ENCODE assay signal across 26 cellular contexts in the genomic region with DNA sequence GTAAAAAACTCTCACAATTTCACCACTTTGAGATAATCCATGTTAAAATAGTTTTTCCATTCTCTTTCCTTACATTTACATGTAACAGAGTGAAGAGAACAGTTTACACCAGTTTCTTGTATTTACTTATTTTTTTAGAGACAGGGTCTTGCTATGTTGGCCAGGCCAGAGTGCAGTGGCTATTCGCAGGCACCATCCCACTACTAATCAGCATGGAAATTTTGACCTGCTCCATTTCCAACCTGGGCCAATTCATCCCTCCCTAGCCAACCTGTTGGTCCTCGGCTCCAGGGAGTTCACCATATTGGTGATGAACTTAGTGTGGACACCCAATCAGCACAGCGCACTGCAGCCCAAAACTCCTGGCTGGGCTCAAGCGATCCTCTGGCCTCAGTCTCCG.
DNase-seq lines count a peak whose midpoint lies in the region; ATAC-seq, FAIRE-seq and TF ChIP-seq lines count a peak whose summit lies in the region.
"Had no signal": no experiment of that assay in that cellular context is flagged by ENCODE, and none has a peak within 500 bp of the region (broad histone marks: within the 10 kb centered on the region; RNA-seq: fewer than 3 reads in every experiment).

No MANE protein-coding gene starts in this region.

- no peaks in the 10 kb centered on the region for H3K27me3 ChIP-seq in neutrophil
- H3K27me3 ChIP-seq: BLaER1, MG63, SJSA1 had no signal

- H3K9me3 ChIP-seq in A549, result 0 out of 3 replicates have a peak, but pooled peaks cover 2% of the 10 kb centered on the region
- H3K9me3 ChIP-seq in neutrophil, result no peaks in the 10 kb centered on the region
- H3K9me3 ChIP-seq: BLaER1, MG63, SJSA1 had no signal

- TF ChIP-seq POLR2A in A549 (IDR thresholded peaks at IDR 0.05; ENCODE audit: low read length), result no peak

- no peak overlapping the region for H3K4me2 ChIP-seq in A549
- H3K4me2 ChIP-seq: BLaER1 had no signal

- no peak for FAIRE-seq in A549 (lab: Jason Lieb, UNC)
- FAIRE-seq: GM12878, H54 had no signal

- H3K4me1 ChIP-seq in A549, result peaks cover 25% of the 10 kb centered on the region
- peaks cover 67 to 73% of the 10 kb centered on the region in 2 experiments for H3K4me1 ChIP-seq in neutrophil (ENCODE audit: control insufficient read depth in 1 of 2, insufficient read depth in 1 of 2, low read depth in 1 of 2, low read length in 1 of 2)
- H3K4me1 ChIP-seq: SJSA1 had no signal

- no peak for DNase-seq in A549 (ENCODE audit: low read depth in 1 of 2, low spot score in 1 of 2)
- no peak for DNase-seq in RWPE1 (ENCODE audit: low spot score)
- no peak for DNase-seq in NAMALWA (ENCODE audit: low spot score)
- DNase-seq in left colon, result no peak
- DNase-seq in posterior cingulate gyrus, result no peak
- DNase-seq: CD4-positive, alpha-beta T cell; DMS 273 treated with DMSO at 0.1 percent for 48 hours; DMS79; EL; GDM1; KBM-7; MG63; NCI-H2029; NCI-H446 treated with DMSO at 0.1 percent for 48 hours; NCI-H526; NCI-H82; NK-92 treated with Interleukin-12 subunit alpha and Interleukin-12 subunit beta, amount 100 ng/mL, for 24 hours; Right ventricle myocardium superior had no signal

- no peak for TF ChIP-seq RAD21 in A549 (conservative IDR thresholded peaks at IDR 0.05 in 1 of 2, IDR thresholded peaks at IDR 0.05 in 1 of 2)

- H3K9me3 Mint-ChIP-seq in dendritic cell treated with granulocyte-macrophage colony-stimulating factor and Interleukin-4, amounts not matched to agents 40 ng/mL and 50 ng/mL, for 4 days, result peaks cover 9% of the 10 kb centered on the region
- H3K9me3 Mint-ChIP-seq: CD4-positive, alpha-beta T cell had no signal

- no peak for TF ChIP-seq EP300 in A549 (IDR thresholded peaks at IDR 0.05)

- CTCF ChIA-PET in A549 (lab: Yijun Ruan, JAX) (interaction anchor here (0.6 to 3.2 kb wide), 8 partner anchors 10 to 163 kb away, joined by 3 to 19 read pairs (median 3); no protein-coding TSS in a partner anchor), RWPE1 (lab: Yijun Ruan, JAX) (no interaction called here)

- no peak for TF ChIP-seq CTCF in A549 (IDR thresholded peaks at IDR 0.05)
- TF ChIP-seq CTCF in RWPE1 (conservative IDR thresholded peaks at IDR 0.05; ENCODE audit: low read depth), result no peak
- TF ChIP-seq CTCF in neutrophil (IDR thresholded peaks at IDR 0.05), result no peak

- H3K4me1 Mint-ChIP-seq in dendritic cell treated with granulocyte-macrophage colony-stimulating factor and Interleukin-4, amounts not matched to agents 40 ng/mL and 50 ng/mL, for 4 days (ENCODE audit: low read depth), result peaks cover 67% of the 10 kb centered on the region

- no peaks in the 10 kb centered on the region for H3K36me3 ChIP-seq in neutrophil
- H3K36me3 ChIP-seq: BLaER1, MG63, SJSA1 had no signal

- 98% methylated on average over 5 of the region's 5 CpGs for WGBS in A549 (ENCODE audit: missing lambda C conversion rate)

- H3K27ac Mint-ChIP-seq in dendritic cell treated with granulocyte-macrophage colony-stimulating factor and Interleukin-4, amounts not matched to agents 40 ng/mL and 50 ng/mL, for 4 days, result peak overlapping the region; percentile 97
- H3K27ac Mint-ChIP-seq: CD4-positive, alpha-beta T cell had no signal

- no peaks in the 10 kb centered on the region for H3K27me3 Mint-ChIP-seq in dendritic cell treated with granulocyte-macrophage colony-stimulating factor and Interleukin-4, amounts not matched to agents 40 ng/mL and 50 ng/mL, for 4 days
- H3K27me3 Mint-ChIP-seq: CD4-positive, alpha-beta T cell had no signal

- POLR2A ChIA-PET in A549 (lab: Yijun Ruan, JAX) (interaction anchor here (0.6 kb wide), 1 partner anchor 122 kb away, joined by 3 read pairs; a partner anchor contains a TSS), RWPE1 (lab: Yijun Ruan, JAX; ENCODE audit: low non-redundant PET) (no interaction called here)

- peaks cover 6% of the 10 kb centered on the region for H3K36me3 Mint-ChIP-seq in dendritic cell treated with granulocyte-macrophage colony-stimulating factor and Interleukin-4, amounts not matched to agents 40 ng/mL and 50 ng/mL, for 4 days (ENCODE audit: low read depth)

- H3K27ac ChIP-seq in A549 (peak overlapping the region; percentile 70 to 87), RWPE1 (0 out of 2 replicates have a peak overlapping the region, but pooled peaks have one; percentile 20), neutrophil (peak overlapping the region; percentile 87)
- H3K27ac ChIP-seq: BLaER1, SJSA1 had no signal

- intact Hi-C loops in dendritic cell treated with granulocyte-macrophage colony-stimulating factor and Interleukin-4, amounts not matched to agents 40 ng/mL and 50 ng/mL, for 4 days (cut with micrococcal nuclease), result no loop called here
- intact Hi-C loops in left colon (cut with DNase I, micrococcal nuclease) (no loop called here), posterior cingulate gyrus (cut with DNase I) (no loop called here)

- no peak overlapping the region for H3K4me3 Mint-ChIP-seq in dendritic cell treated with granulocyte-macrophage colony-stimulating factor and Interleukin-4, amounts not matched to agents 40 ng/mL and 50 ng/mL, for 4 days
- H3K4me3 Mint-ChIP-seq: CD4-positive, alpha-beta T cell had no signal

- no peak overlapping the region for H3K4me3 ChIP-seq in A549
- H3K4me3 ChIP-seq in neutrophil (ENCODE audit: low read depth in 1 of 2, low read length in 1 of 2), result peak overlapping the region in 1 of 2 experiments; percentile 42
- H3K4me3 ChIP-seq: BLaER1, GM12878, MG63, SJSA1 had no signal

- ATAC-seq in A549, result no peak
- no peak for ATAC-seq in GM18868 (IDR thresholded peaks at IDR 0.05; ENCODE audit: unreplicated experiment)
- ATAC-seq in left colon, result no peak
- ATAC-seq: GM12878, PC-3 had no signal

TF ChIP-seq in A549, 52 proteins besides CTCF, POLR2A, EP300 and RAD21:
- TF ChIP-seq SMC3 (IDR thresholded peaks at IDR 0.05) (no peak), JUNB (IDR thresholded peaks at IDR 0.05) (no peak), TP53 (CRISPR knock-in tag; IDR thresholded peaks at IDR 0.05) (no peak), RNF2 (IDR thresholded peaks at IDR 0.05; ENCODE audit: borderline replicate concordance, low read depth) (no peak), HOXB13 (CRISPR knock-in tag; IDR thresholded peaks at IDR 0.05; ENCODE audit: low read depth) (no peak), POLR2AphosphoS2 (conservative IDR thresholded peaks at IDR 0.05; ENCODE audit: low read length) (no peak), CHD2 (IDR thresholded peaks at IDR 0.05; ENCODE audit: low read length, partially characterized antibody) (no peak), MYC (IDR thresholded peaks at IDR 0.05; ENCODE audit: borderline replicate concordance, low read length) (no peak), BHLHE40 (IDR thresholded peaks at IDR 0.05; ENCODE audit: low read depth, low read length) (no peak)
- TF ChIP-seq, protein P1, sequence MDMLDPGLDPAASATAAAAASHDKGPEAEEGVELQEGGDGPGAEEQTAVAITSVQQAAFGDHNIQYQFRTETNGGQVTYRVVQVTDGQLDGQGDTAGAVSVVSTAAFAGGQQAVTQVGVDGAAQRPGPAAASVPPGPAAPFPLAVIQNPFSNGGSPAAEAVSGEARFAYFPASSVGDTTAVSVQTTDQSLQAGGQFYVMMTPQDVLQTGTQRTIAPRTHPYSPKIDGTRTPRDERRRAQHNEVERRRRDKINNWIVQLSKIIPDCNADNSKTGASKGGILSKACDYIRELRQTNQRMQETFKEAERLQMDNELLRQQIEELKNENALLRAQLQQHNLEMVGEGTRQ (IDR thresholded peaks at IDR 0.05), result no peak
- TF ChIP-seq, protein P2, sequence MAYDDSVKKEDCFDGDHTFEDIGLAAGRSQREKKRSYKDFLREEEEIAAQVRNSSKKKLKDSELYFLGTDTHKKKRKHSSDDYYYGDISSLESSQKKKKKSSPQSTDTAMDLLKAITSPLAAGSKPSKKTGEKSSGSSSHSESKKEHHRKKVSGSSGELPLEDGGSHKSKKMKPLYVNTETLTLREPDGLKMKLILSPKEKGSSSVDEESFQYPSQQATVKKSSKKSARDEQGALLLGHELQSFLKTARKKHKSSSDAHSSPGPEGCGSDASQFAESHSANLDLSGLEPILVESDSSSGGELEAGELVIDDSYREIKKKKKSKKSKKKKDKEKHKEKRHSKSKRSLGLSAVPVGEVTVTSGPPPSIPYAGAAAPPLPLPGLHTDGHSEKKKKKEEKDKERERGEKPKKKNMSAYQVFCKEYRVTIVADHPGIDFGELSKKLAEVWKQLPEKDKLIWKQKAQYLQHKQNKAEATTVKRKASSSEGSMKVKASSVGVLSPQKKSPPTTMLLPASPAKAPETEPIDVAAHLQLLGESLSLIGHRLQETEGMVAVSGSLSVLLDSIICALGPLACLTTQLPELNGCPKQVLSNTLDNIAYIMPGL (CRISPR knock-in tag; IDR thresholded peaks at IDR 0.05; ENCODE audit: borderline replicate concordance), result no peak

Comparison
In these comparisons a context has a peak if more than half of its experiments do, and no peak if none do; other contexts are left out.
1. H3K27ac ChIP-seq: peak in every context shown above with its lines; median percentile 87 in neutrophil; 78 in A549; 20 in RWPE1.